ENCODE assay signal across 8 cellular contexts in the genomic region with DNA sequence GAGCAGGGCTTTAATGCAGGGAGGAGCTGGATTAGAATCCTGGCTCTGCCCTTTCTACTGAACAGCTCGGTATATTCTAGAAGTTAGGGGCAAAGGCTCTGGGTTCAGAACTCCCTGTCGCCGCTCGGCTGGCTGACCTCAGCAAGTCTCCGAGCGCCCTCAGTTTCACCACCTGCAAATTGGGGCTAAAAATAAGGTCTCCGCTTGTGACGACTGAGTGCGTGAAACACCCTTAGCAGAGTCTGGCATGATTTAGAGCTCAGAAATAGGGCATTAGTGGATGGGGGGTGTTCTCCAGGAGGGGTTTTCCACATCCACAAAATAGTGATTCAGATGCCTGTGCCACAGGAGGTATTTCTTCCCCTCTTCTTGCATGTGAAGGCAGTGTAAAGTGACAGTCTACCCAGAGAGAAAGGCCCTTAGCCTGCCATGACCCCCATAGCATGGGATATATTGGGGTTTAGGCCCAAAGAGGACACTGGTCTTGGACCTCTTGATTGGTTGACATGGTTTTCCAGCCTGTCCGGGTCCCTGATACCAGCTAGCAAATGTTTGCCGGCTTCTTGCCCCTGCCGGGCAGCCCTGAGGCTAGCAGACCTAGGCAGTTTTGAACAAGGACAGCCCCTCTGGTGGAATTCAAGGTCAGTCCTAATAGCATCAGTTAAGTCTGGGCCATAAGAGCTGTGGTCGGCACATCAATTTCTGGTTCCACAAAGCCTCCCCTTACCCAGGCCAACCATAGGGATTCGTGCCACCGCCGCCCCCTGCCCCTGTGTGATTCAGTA. TPM values are rescaled to one million over a fixed set of nuclear protein-coding genes. Genes with fewer than 3 reads are reported as not detected.
A peak's percentile ranks its signal among the peaks of the same experiment; 100 is the strongest.
DNase-seq lines count a peak whose midpoint lies in the region; ATAC-seq and TF ChIP-seq lines count a peak whose summit lies in the region.

No MANE protein-coding gene starts in this region.

- H3K27me3 Mint-ChIP-seq in CD8-positive, alpha-beta T cell (ENCODE audit: low read depth), result no peaks in the 10 kb centered on the region
- no peaks in the 10 kb centered on the region for H3K27me3 Mint-ChIP-seq in endodermal cell (ENCODE audit: insufficient read depth)

- ATAC-seq in CD8-positive, alpha-beta T cell, result peak; percentile 36
- no peak for ATAC-seq in GM21723 (IDR thresholded peaks at IDR 0.05; ENCODE audit: unreplicated experiment)

- TF ChIP-seq CTCF in CD8-positive, alpha-beta T cell (IDR thresholded peaks at IDR 0.05), result no peak
- TF ChIP-seq CTCF in NB4 (IDR thresholded peaks at IDR 0.05; ENCODE audit: low read depth, low read length) (no peak), endodermal cell (conservative IDR thresholded peaks at IDR 0.05) (no peak), neutrophil (IDR thresholded peaks at IDR 0.05) (no peak)

- H3K4me1 Mint-ChIP-seq in CD8-positive, alpha-beta T cell (ENCODE audit: low read depth), result peaks cover 49% of the 10 kb centered on the region
- H3K4me1 Mint-ChIP-seq in endodermal cell, result peaks cover 34% of the 10 kb centered on the region

- H3K36me3 ChIP-seq in CD8-positive, alpha-beta T cell (ENCODE audit: insufficient read depth, low read length), result no peaks in the 10 kb centered on the region
- H3K36me3 ChIP-seq in endodermal cell (ENCODE audit: control insufficient read depth, insufficient read depth, low read length) (peaks cover 15% of the 10 kb centered on the region), neutrophil (no peaks in the 10 kb centered on the region)

- H3K4me3 Mint-ChIP-seq in CD8-positive, alpha-beta T cell, result peak overlapping the region; percentile 86
- peak overlapping the region; percentile 77 for H3K4me3 Mint-ChIP-seq in endodermal cell

- intact Hi-C loops in CD8-positive, alpha-beta T cell (cut with DNase I, micrococcal nuclease), result loop anchor here (2.0 to 10.0 kb wide), 8 partner anchors 29 to 1049 kb away; a partner anchor contains a TSS
- intact Hi-C loops in head of caudate nucleus (cut with DNase I), result loop anchor here (10.0 kb wide), 1 partner anchor 61 kb away; a partner anchor contains a TSS

- POLR2A ChIA-PET in CD8-positive, alpha-beta T cell (lab: Charles Lee), result interaction anchor here (1.0 to 4.8 kb wide), 4 partner anchors 8 to 124 kb away, joined by 3 to 39 read pairs (median 4); a partner anchor contains a TSS

- H3K4me1 ChIP-seq in CD8-positive, alpha-beta T cell (ENCODE audit: insufficient read depth, low read length), result peaks cover 44% of the 10 kb centered on the region
- H3K4me1 ChIP-seq in endodermal cell (ENCODE audit: control insufficient read depth, insufficient read depth, low read length) (peaks cover 31% of the 10 kb centered on the region), neutrophil (ENCODE audit: control insufficient read depth in 1 of 2, insufficient read depth in 1 of 2, low read depth in 1 of 2, low read length in 1 of 2) (peaks cover 68 to 74% of the 10 kb centered on the region in 2 experiments)

- peak in 1 of 7 experiments; percentile 38 for DNase-seq in CD8-positive, alpha-beta T cell
- DNase-seq in NB4 (ENCODE audit: low read depth), result no peak
- peak; percentile 36 for DNase-seq in endodermal cell
- no peak for DNase-seq in stimulated activated CD4-positive, alpha-beta T cell treated with anti-CD3 and anti-CD28 coated beads, Interleukin-12 subunit alpha, Interleukin-12 subunit beta, amount 100 ng/mL, for 4 hours
- DNase-seq in GOT3 (lab: John Stamatoyannopoulos, UW), result no peak
- no peak for DNase-seq in head of caudate nucleus

- peak overlapping the region; percentile 68 for H3K9ac ChIP-seq in endodermal cell (ENCODE audit: extremely low read depth, low read length, poor library complexity, severe bottlenecking)

- CTCF ChIA-PET in CD8-positive, alpha-beta T cell (lab: Charles Lee), result interaction anchor here (0.7 to 1.8 kb wide), 7 partner anchors 9 to 122 kb away, joined by 3 to 4 read pairs (median 4); a partner anchor contains a TSS

- H3K27me3 ChIP-seq in CD8-positive, alpha-beta T cell (ENCODE audit: insufficient read depth, low read length), result no peaks in the 10 kb centered on the region
- H3K27me3 ChIP-seq in endodermal cell (ENCODE audit: control insufficient read depth, insufficient read depth, low read length, poor library complexity, severe bottlenecking) (no peaks in the 10 kb centered on the region), neutrophil (no peaks in the 10 kb centered on the region)

- no peaks in the 10 kb centered on the region for H3K9me3 ChIP-seq in CD8-positive, alpha-beta T cell (ENCODE audit: low read length)
- no peaks in the 10 kb centered on the region for H3K9me3 ChIP-seq in endodermal cell (ENCODE audit: control insufficient read depth, low read length)
- no peaks in the 10 kb centered on the region for H3K9me3 ChIP-seq in neutrophil

- no peaks in the 10 kb centered on the region for H3K9me3 Mint-ChIP-seq in CD8-positive, alpha-beta T cell
- H3K9me3 Mint-ChIP-seq in endodermal cell, result no peaks in the 10 kb centered on the region

- WGBS in endodermal cell (ENCODE audit: insufficient coverage in 1 of 2, insufficient read length in 1 of 2), 2 experiments, result 86 to 87% methylated on average over 11 to 16 of the region's 16 CpGs

- peaks cover 13% of the 10 kb centered on the region for H3K36me3 Mint-ChIP-seq in CD8-positive, alpha-beta T cell
- H3K36me3 Mint-ChIP-seq in endodermal cell (ENCODE audit: low read depth), result peaks cover 3% of the 10 kb centered on the region

- H3K27ac ChIP-seq in CD8-positive, alpha-beta T cell (ENCODE audit: low read depth, low read length), result peak overlapping the region; percentile 67
- no peak overlapping the region for H3K27ac ChIP-seq in endodermal cell (ENCODE audit: low read depth, low read length)
- peak overlapping the region; percentile 90 for H3K27ac ChIP-seq in neutrophil

- H3K4me3 ChIP-seq in CD8-positive, alpha-beta T cell (ENCODE audit: low read depth, low read length), result peak overlapping the region; percentile 65
- H3K4me3 ChIP-seq in NB4 (ENCODE audit: low read depth, low read length) (peak overlapping the region; percentile 81), endodermal cell (ENCODE audit: low read length) (peak overlapping the region; percentile 91), neutrophil (ENCODE audit: low read depth in 1 of 2, low read length in 1 of 2) (peak overlapping the region; percentile 86 to 87)

- TF ChIP-seq POLR2A in NB4 (IDR thresholded peaks at IDR 0.05; ENCODE audit: extremely low read depth, insufficient read length), result no peak

- peak overlapping the region; percentile 92 for H3K27ac Mint-ChIP-seq in CD8-positive, alpha-beta T cell
- H3K27ac Mint-ChIP-seq in endodermal cell, result peak overlapping the region; percentile 39

RNA-seq across cellular contexts. Expression of a gene that starts 1.4 kb away (rescaled TPM):
- 10 to 100 TPM; 61.0 to 61.2 TPM for total RNA-seq in CD8-positive, alpha-beta T cell
- 10 to 100 TPM; 81.9 to 94.8 TPM for total RNA-seq in endodermal cell
- polyA plus RNA-seq in endodermal cell (2013, experiment 1 of 2), result 79.3 TPM
- polyA plus RNA-seq in endodermal cell (2013, experiment 2 of 2), result 73.2 TPM
